ENCODE assay signal across 2 cellular contexts in genomic region chr10:58267713-58268453, GRCh38.
A peak's percentile ranks its signal among the peaks of the same experiment; 100 is the strongest.
TF ChIP-seq lines count a peak whose summit lies in the region.

TSS of gene IPMK (minus strand) at chr10:58267894. CDS start at chr10:58267611, 283 bp downstream.

TF ChIP-seq in HEK293, 187 proteins besides CTCF, POLR2A, EP300 and RAD21 (continued from another document and continues in another):
- TF ChIP-seq ZNF398 (tag by site-specific recombination; IDR thresholded peaks at IDR 0.05): peak; percentile 95
- peak; percentile 79 for TF ChIP-seq ZBTB48 (tag by site-specific recombination; IDR thresholded peaks at IDR 0.05)
- no peak for TF ChIP-seq ZNF426 (tag by site-specific recombination; IDR thresholded peaks at IDR 0.05)
- TF ChIP-seq ZNF394 (tag by site-specific recombination; IDR thresholded peaks at IDR 0.05; ENCODE audit: borderline replicate concordance): no peak
- TF ChIP-seq SCRT1 (tag by site-specific recombination; IDR thresholded peaks at IDR 0.05; ENCODE audit: borderline replicate concordance): no peak
- TF ChIP-seq ZNF600 (tag by site-specific recombination; IDR thresholded peaks at IDR 0.05): peak; percentile 61
- peak; percentile 97 for TF ChIP-seq PATZ1 (tag by site-specific recombination; IDR thresholded peaks at IDR 0.05)
- peak; percentile 78 for TF ChIP-seq ZBTB26 (tag by site-specific recombination; optimal IDR thresholded peaks at IDR 0.05)
- 0 out of 2 replicates have a peak, but pooled peaks have one; percentile 21 for TF ChIP-seq WT1 (tag by site-specific recombination; IDR thresholded peaks at IDR 0.05)
- TF ChIP-seq ZSCAN30 (tag by site-specific recombination; IDR thresholded peaks at IDR 0.05): 0 out of 2 replicates have a peak, but pooled peaks have one; percentile 10
- TF ChIP-seq ZNF830 (tag by site-specific recombination; IDR thresholded peaks at IDR 0.05; ENCODE audit: low read depth): no peak
- no peak for TF ChIP-seq ZNF121 (tag by site-specific recombination; IDR thresholded peaks at IDR 0.05)
- TF ChIP-seq ZNF223 (tag by site-specific recombination; IDR thresholded peaks at IDR 0.05): no peak
- TF ChIP-seq ZNF660 (tag by site-specific recombination; IDR thresholded peaks at IDR 0.05): 0 out of 2 replicates have a peak, but pooled peaks have one; percentile 11
- TF ChIP-seq ZNF24 (tag by site-specific recombination; IDR thresholded peaks at IDR 0.05): peak; percentile 81
- peak; percentile 92 for TF ChIP-seq ZBTB10 (tag by site-specific recombination; IDR thresholded peaks at IDR 0.05)
- no peak for TF ChIP-seq ZNF530 (tag by site-specific recombination; IDR thresholded peaks at IDR 0.05; ENCODE audit: low read depth)
- TF ChIP-seq KLF8 (tag by site-specific recombination; IDR thresholded peaks at IDR 0.05): peak; percentile 70
- TF ChIP-seq ZXDB (tag by site-specific recombination; IDR thresholded peaks at IDR 0.05): peak; percentile 66; the same call in 1 of the 2 replicates
- no peak for TF ChIP-seq INSM2 (tag by site-specific recombination; IDR thresholded peaks at IDR 0.05)
- TF ChIP-seq SP7 (tag by site-specific recombination; IDR thresholded peaks at IDR 0.05): no peak
- no peak for TF ChIP-seq ZNF404 (tag by site-specific recombination; IDR thresholded peaks at IDR 0.05)

TF ChIP-seq in SK-N-SH, 30 proteins besides CTCF, POLR2A, EP300 and RAD21 (continued from another document):
- TF ChIP-seq PBX3 (IDR thresholded peaks at IDR 0.05) (0 out of 2 replicates have a peak, but pooled peaks have one; percentile 23), JUND (IDR thresholded peaks at IDR 0.05) (no peak), CHD2 (IDR thresholded peaks at IDR 0.05; ENCODE audit: low read length, partially characterized antibody) (peak; percentile 21), TAF1 (IDR thresholded peaks at IDR 0.05; ENCODE audit: borderline replicate concordance, low read depth, low read length) (peak; percentile 69; the same call in 1 of the 2 replicates), SIN3A (IDR thresholded peaks at IDR 0.05; ENCODE audit: borderline replicate concordance, low read depth, low read length) (peak; percentile 92), MAX (IDR thresholded peaks at IDR 0.05; ENCODE audit: low read depth) (peak; percentile 94)
